In the genomic region with DNA sequence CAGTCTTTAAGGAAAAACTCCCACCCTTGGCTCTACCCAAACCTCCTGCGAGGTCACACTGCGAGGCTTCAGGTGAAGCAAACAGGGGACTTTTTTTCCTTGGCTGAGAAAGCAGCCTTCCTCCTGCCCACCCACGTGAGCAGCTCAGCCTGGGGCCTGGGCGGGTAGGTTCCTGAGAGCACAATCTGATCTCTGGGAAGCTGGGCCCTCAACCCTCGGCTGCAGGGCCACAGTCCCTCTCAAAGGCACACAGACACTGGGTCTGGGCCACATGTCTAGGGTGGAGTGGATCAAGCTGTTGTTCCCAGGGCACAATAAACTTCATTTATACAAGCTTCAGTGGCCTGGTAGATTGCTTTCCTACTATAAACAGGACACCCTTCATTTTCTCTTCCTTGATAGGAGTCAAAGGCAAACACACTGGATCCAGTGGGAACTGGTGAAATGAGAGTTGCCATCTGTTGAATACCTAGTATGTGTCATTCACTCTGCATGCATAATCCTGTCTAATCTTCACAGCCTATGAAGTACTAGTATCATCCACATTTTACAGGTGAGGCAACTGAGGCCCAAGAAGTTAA, we compare ENCODE assay signal across 8 cellular contexts. TPM values are rescaled to one million over a fixed set of nuclear protein-coding genes. Genes with fewer than 3 reads are reported as not detected.
DNase-seq lines count a peak whose midpoint lies in the region; ATAC-seq, FAIRE-seq and TF ChIP-seq lines count a peak whose summit lies in the region.

No MANE protein-coding gene starts in this region.

- H3K9me3 Mint-ChIP-seq in memory B cell = no peaks in the 10 kb centered on the region

- peaks cover 64 to 83% of the 10 kb centered on the region in 2 experiments for H3K4me1 ChIP-seq in K562 (replicated peaks in 1 of 2; ENCODE audit: control insufficient read depth in 2 of 2, insufficient read depth in 2 of 2, low read length in 2 of 2)
- H3K4me1 ChIP-seq in uterus = peaks cover 31 to 69% of the 10 kb centered on the region in 2 donors

- peak; percentile 37; the same call in 1 of the 2 replicates for TF ChIP-seq POLR2A in K562 (conservative IDR thresholded peaks at IDR 0.05)
- no peak for TF ChIP-seq POLR2A in uterus (IDR thresholded peaks at IDR 0.05)

- BruUV-seq in K562 (replicated peaks; lab: Mats Ljungman, UMichigan) = no TSS peak

- H3K27ac Mint-ChIP-seq in memory B cell = peak overlapping the region; percentile 90

- H3K4me3 ChIP-seq in AG10803 (ENCODE audit: low read length) = peak overlapping the region; percentile 47; the same call in 1 of the 2 replicates
- H3K4me3 ChIP-seq in K562 = peak overlapping the region; percentile 33; the same call in 1 of the 2 replicates
- peak overlapping the region in 1 of 2 donors; percentile 14 for H3K4me3 ChIP-seq in uterus

- H3K4me3 Mint-ChIP-seq in memory B cell = peak overlapping the region; percentile 83

- H3K36me3 ChIP-seq in K562 (ENCODE audit: control insufficient read depth, insufficient read depth, low read length) = peaks cover 49% of the 10 kb centered on the region; the same call in 2 of the 3 replicates
- H3K36me3 ChIP-seq in uterus = no peaks in the 10 kb centered on the region

- no peak for TF ChIP-seq RAD21 in K562 (CRISPR knock-in tag; conservative IDR thresholded peaks at IDR 0.05 in 1 of 2, IDR thresholded peaks at IDR 0.05 in 1 of 2)

- no peak overlapping the region for H2AFZ ChIP-seq in K562 (ENCODE audit: low read depth, low read length)

- H3K27me3 ChIP-seq in K562 (ENCODE audit: control insufficient read depth in 2 of 2, insufficient read depth in 2 of 2, low read length in 2 of 2) (no peaks in the 10 kb centered on the region), uterus (no peaks in the 10 kb centered on the region)

- no peak for TF ChIP-seq EP300 in K562 (IDR thresholded peaks at IDR 0.05; ENCODE audit: low read length)

- in situ Hi-C loops in K562 (cut with MboI) = no loop called here

- ATAC-seq in K562 (peak; percentile 16), memory B cell (ENCODE audit: low read depth) (no peak), HG02610 (IDR thresholded peaks at IDR 0.05; ENCODE audit: unreplicated experiment) (no peak)

- H3K4me1 Mint-ChIP-seq in memory B cell = peaks cover 72% of the 10 kb centered on the region

- TF ChIP-seq CTCF in AG10803 (conservative IDR thresholded peaks at IDR 0.05; ENCODE audit: low read length) (no peak), K562 (IDR thresholded peaks at IDR 0.05 in 2 of 3, conservative IDR thresholded peaks at IDR 0.05 in 1 of 3; ENCODE audit: insufficient read depth in 2 of 3, low read depth in 1 of 3, low read length in 3 of 3) (no peak), uterus (IDR thresholded peaks at IDR 0.05) (no peak)

- POLR2A ChIA-PET in K562 (lab: Yijun Ruan, JAX) = interaction anchor here (0.7 to 6.2 kb wide), 6 partner anchors 11 to 30 kb away, joined by 3 to 80 read pairs (median 4); no protein-coding TSS in a partner anchor

- CTCF ChIA-PET in K562 (lab: Yijun Ruan, JAX; ENCODE audit: low intra/inter-chr PET ratio) = no interaction called here

- DNase-seq in AG10803 (ENCODE audit: low read depth) = no peak
- no peak for DNase-seq in HTR-8/SVneo (ENCODE audit: insufficient read length, low spot score)
- peak; percentile 34 to 76 (median 56) for DNase-seq in K562 (ENCODE audit: extremely low read depth in 1 of 4, low spot score in 3 of 4)
- no peak for DNase-seq in memory B cell (ENCODE audit: low spot score in 2 of 2)
- no peak for DNase-seq in uterus
- DNase-seq in NCI-H1436 (lab: John Stamatoyannopoulos, UW) = no peak
- no peak for DNase-seq in NCI-H2081 treated with DMSO at 0.1 percent for 48 hours (lab: John Stamatoyannopoulos, UW)

- peaks cover 8% of the 10 kb centered on the region for H4K20me1 ChIP-seq in K562 (replicated peaks; ENCODE audit: control insufficient read depth, insufficient read depth, low read length)

- FAIRE-seq in HTR-8/SVneo (lab: Jason Lieb, UNC) = peak; percentile 59
- peak; percentile 79 for FAIRE-seq in K562 (lab: Jason Lieb, UNC)

- peak overlapping the region; percentile 88 for H3K4me2 ChIP-seq in K562 (ENCODE audit: insufficient read depth, low read length)

- H3K9me3 ChIP-seq in K562 (replicated peaks; ENCODE audit: control insufficient read depth, insufficient read depth, low read depth, low read length) (no peaks in the 10 kb centered on the region), uterus (no peaks in the 10 kb centered on the region)

- intact Hi-C loops in K562 (cut with micrococcal nuclease) (loop anchor here (2.0 kb wide), 1 partner anchor 15 kb away; no protein-coding TSS in a partner anchor), uterus (cut with DNase I; ENCODE audit: low total_unique reads) (loop anchor here (2.0 kb wide), 1 partner anchor 33 kb away; no protein-coding TSS in a partner anchor)

- H3K36me3 Mint-ChIP-seq in memory B cell = no peaks in the 10 kb centered on the region

- H3K27me3 Mint-ChIP-seq in memory B cell = no peaks in the 10 kb centered on the region

- H3K27ac ChIP-seq in K562 (ENCODE audit: extremely low read depth, low read depth, low read length) (peak overlapping the region; percentile 84), uterus (peak overlapping the region; percentile 95 to 97)

- 4% methylated on average over 4 of the region's 5 CpGs for WGBS in K562 (ENCODE audit: insufficient coverage, low coverage, missing lambda C conversion rate)

- peak overlapping the region; percentile 79 to 88 for H3K9ac ChIP-seq in K562 (ENCODE audit: insufficient read depth in 1 of 2, low read depth in 2 of 2, low read length in 2 of 2)

- peaks cover 98% of the 10 kb centered on the region for H3K79me2 ChIP-seq in K562 (ENCODE audit: control insufficient read depth, insufficient read depth, low read length)

- peaks cover 4% of the 10 kb centered on the region for H3K9me1 ChIP-seq in K562 (ENCODE audit: control insufficient read depth, insufficient read depth, low read length)

TF ChIP-seq in K562, 482 proteins besides CTCF, POLR2A, EP300 and RAD21 (continues in another document):
- TF ChIP-seq WHSC1 (IDR thresholded peaks at IDR 0.05; ENCODE audit: low read length) (no peak), ZNF3 (CRISPR knock-in tag; IDR thresholded peaks at IDR 0.05) (no peak), PHTF2 (CRISPR knock-in tag; IDR thresholded peaks at IDR 0.05) (no peak), XRCC3 (IDR thresholded peaks at IDR 0.05) (no peak), IRF2 (CRISPR knock-in tag; IDR thresholded peaks at IDR 0.05) (no peak), ARID2 (IDR thresholded peaks at IDR 0.05) (no peak), RFX1 (IDR thresholded peaks at IDR 0.05) (no peak), ZNF408 (CRISPR knock-in tag; IDR thresholded peaks at IDR 0.05; ENCODE audit: low read depth) (no peak), EZH2 (IDR thresholded peaks at IDR 0.05; ENCODE audit: borderline replicate concordance, low read depth, low read length) (no peak), BHLHE40 (IDR thresholded peaks at IDR 0.05; ENCODE audit: low read length) (peak; percentile 70), ZNF551 (CRISPR knock-in tag; IDR thresholded peaks at IDR 0.05) (no peak)
- TF ChIP-seq, protein P1, sequence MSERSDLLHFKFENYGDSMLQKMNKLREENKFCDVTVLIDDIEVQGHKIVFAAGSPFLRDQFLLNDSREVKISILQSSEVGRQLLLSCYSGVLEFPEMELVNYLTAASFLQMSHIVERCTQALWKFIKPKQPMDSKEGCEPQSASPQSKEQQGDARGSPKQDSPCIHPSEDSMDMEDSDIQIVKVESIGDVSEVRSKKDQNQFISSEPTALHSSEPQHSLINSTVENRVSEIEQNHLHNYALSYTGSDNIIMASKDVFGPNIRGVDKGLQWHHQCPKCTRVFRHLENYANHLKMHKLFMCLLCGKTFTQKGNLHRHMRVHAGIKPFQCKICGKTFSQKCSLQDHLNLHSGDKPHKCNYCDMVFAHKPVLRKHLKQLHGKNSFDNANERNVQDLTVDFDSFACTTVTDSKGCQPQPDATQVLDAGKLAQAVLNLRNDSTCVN (CRISPR knock-in tag; IDR thresholded peaks at IDR 0.05) = no peak
- TF ChIP-seq, protein P2, sequence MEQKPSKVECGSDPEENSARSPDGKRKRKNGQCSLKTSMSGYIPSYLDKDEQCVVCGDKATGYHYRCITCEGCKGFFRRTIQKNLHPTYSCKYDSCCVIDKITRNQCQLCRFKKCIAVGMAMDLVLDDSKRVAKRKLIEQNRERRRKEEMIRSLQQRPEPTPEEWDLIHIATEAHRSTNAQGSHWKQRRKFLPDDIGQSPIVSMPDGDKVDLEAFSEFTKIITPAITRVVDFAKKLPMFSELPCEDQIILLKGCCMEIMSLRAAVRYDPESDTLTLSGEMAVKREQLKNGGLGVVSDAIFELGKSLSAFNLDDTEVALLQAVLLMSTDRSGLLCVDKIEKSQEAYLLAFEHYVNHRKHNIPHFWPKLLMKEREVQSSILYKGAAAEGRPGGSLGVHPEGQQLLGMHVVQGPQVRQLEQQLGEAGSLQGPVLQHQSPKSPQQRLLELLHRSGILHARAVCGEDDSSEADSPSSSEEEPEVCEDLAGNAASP (IDR thresholded peaks at IDR 0.05) = no peak

RNA-seq across cellular contexts. Expression of a gene that starts 41.3 kb away (rescaled TPM):
- 5.1 and 6.7 TPM in 2 replicates for total RNA-seq in K562 (2011; cell fraction: chromatin; rRNA removed; ENCODE audit: low replicate concordance)
- 6.8 and 8.0 TPM in 2 replicates for total RNA-seq in K562 (2011; cell fraction: nucleolus; rRNA removed)
- total RNA-seq in K562 (2011; cell fraction: nucleoplasm; rRNA removed) = 8.8 and 9.7 TPM in 2 replicates
- total RNA-seq in K562 (2014; rRNA removed) (4.6 and 4.7 TPM in 2 replicates), K562 (2014; rRNA removed; fragmentation: Illumina TruSeq; extraction: Trizol) (7.9 and 8.7 TPM in 2 replicates), K562 (2015; rRNA removed; fragmentation: Illumina TruSeq; extraction: Trizol) (6.6 and 7.1 TPM in 2 replicates), K562 (2021) (24.8 and 26.4 TPM in 2 replicates), uterus (10 to 100 TPM; 12.6 to 58.0 (median 39.4) TPM)
- polyA plus RNA-seq in K562 (2011; rRNA removed) (7.5 and 11.3 TPM in 2 replicates), K562 (2014; fragmentation: Illumina TruSeq; extraction: Trizol) (15.5 and 15.7 TPM in 2 replicates), K562 (2014; fragmentation: Nextera tagmentation; extraction: Ambion mirVana) (1 to 10 TPM; 1.7 to 2.4 TPM), K562 (2014; rRNA removed) (12.7 and 15.1 TPM in 2 replicates)
- polyA plus RNA-seq in K562 (2011; cell fraction: cytosol; rRNA removed) = 6.3 and 7.9 TPM in 2 replicates
- 6.2 and 6.9 TPM in 2 replicates for polyA plus RNA-seq in K562 (2011; cell fraction: nucleus; rRNA removed)
- polyA plus RNA-seq in K562 (2012) = 18.6 and 26.5 TPM in 2 replicates
- 6.4 and 9.0 TPM in 2 replicates for polyA minus RNA-seq in K562 (2011; rRNA and poly(A)+ RNA removed)
- polyA minus RNA-seq in K562 (2011; cell fraction: cytosol; rRNA and poly(A)+ RNA removed) = 4.3 and 7.6 TPM in 2 replicates
- polyA minus RNA-seq in K562 (2011; cell fraction: nucleus; rRNA and poly(A)+ RNA removed) = 3.3 and 3.4 TPM in 2 replicates

Comparison
In these comparisons a context has a peak if more than half of its experiments do, and no peak if none do; other contexts are left out.
1. DNase-seq: peak in K562 (4 of 4); none in AG10803 (single experiment), HTR-8/SVneo (single experiment), memory B cell (0 of 2), uterus (0 of 2), NCI-H1436 (single experiment) and NCI-H2081 treated with DMSO at 0.1 percent for 48 hours (single experiment).